Comparison of ENCODE assay signal across 2 cellular contexts in the genomic region with DNA sequence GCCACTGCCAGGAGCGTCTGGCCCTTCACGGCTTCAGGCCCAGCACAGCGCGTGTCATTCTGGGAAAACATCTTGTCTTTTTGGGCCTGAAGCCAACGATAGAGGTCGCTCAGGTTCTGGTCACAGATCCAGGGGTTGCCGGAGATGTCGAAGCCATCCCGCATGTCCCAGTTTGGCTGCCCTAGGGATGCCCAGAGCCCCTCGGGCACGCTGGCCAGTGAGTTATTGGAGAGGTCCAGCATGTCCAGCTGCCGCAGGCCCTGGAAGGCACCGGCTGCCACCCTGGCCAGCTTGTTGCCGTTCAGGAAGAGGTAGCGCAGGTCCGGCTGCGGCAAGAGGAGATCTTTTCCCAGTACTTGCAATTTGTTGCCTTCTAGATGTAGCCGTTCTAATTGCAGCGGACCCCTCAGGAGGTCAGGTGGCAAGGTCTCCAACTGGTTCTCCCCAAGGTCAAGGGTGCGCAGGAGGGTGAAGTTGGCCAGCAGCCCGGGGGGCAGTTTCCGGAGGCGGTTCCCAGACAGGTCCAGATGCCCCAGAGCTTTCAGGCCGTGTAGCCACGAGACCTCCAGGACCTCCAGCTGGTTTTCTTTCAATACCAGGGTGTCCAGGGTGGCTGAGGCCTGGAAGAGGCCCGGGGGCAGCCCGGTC.
TF ChIP-seq lines count a peak whose summit lies in the region.

No MANE protein-coding gene starts in this region.

TF ChIP-seq in GM23338, 12 proteins besides CTCF, POLR2A, EP300 and RAD21:
- TF ChIP-seq NANOG (IDR thresholded peaks at IDR 0.05; ENCODE audit: borderline replicate concordance) (no peak), ETS1 (IDR thresholded peaks at IDR 0.05) (no peak), ZNF462 (CRISPR knock-in tag; IDR thresholded peaks at IDR 0.05) (no peak), REST (IDR thresholded peaks at IDR 0.05; ENCODE audit: unreplicated experiment) (no peak), CREB1 (CRISPR knock-in tag; IDR thresholded peaks at IDR 0.05; ENCODE audit: low read depth) (no peak), ZNF331 (CRISPR knock-in tag; IDR thresholded peaks at IDR 0.05; ENCODE audit: low read depth) (no peak), EZH2 (IDR thresholded peaks at IDR 0.05; ENCODE audit: low read depth, unreplicated experiment) (no peak), STAT1 (IDR thresholded peaks at IDR 0.05; ENCODE audit: unreplicated experiment) (no peak)

TF ChIP-seq in WTC11, 78 proteins besides CTCF, POLR2A, EP300 and RAD21:
- no peak for TF ChIP-seq MYBL2 (CRISPR knock-in tag; IDR thresholded peaks at IDR 0.05)
- no peak for TF ChIP-seq PRDM15 (CRISPR knock-in tag; IDR thresholded peaks at IDR 0.05)
- no peak for TF ChIP-seq ZNF121 (CRISPR knock-in tag; IDR thresholded peaks at IDR 0.05)
- TF ChIP-seq, protein P1, sequence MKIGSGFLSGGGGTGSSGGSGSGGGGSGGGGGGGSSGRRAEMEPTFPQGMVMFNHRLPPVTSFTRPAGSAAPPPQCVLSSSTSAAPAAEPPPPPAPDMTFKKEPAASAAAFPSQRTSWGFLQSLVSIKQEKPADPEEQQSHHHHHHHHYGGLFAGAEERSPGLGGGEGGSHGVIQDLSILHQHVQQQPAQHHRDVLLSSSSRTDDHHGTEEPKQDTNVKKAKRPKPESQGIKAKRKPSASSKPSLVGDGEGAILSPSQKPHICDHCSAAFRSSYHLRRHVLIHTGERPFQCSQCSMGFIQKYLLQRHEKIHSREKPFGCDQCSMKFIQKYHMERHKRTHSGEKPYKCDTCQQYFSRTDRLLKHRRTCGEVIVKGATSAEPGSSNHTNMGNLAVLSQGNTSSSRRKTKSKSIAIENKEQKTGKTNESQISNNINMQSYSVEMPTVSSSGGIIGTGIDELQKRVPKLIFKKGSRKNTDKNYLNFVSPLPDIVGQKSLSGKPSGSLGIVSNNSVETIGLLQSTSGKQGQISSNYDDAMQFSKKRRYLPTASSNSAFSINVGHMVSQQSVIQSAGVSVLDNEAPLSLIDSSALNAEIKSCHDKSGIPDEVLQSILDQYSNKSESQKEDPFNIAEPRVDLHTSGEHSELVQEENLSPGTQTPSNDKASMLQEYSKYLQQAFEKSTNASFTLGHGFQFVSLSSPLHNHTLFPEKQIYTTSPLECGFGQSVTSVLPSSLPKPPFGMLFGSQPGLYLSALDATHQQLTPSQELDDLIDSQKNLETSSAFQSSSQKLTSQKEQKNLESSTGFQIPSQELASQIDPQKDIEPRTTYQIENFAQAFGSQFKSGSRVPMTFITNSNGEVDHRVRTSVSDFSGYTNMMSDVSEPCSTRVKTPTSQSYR (CRISPR knock-in tag; IDR thresholded peaks at IDR 0.05), result no peak
- TF ChIP-seq, protein P2, sequence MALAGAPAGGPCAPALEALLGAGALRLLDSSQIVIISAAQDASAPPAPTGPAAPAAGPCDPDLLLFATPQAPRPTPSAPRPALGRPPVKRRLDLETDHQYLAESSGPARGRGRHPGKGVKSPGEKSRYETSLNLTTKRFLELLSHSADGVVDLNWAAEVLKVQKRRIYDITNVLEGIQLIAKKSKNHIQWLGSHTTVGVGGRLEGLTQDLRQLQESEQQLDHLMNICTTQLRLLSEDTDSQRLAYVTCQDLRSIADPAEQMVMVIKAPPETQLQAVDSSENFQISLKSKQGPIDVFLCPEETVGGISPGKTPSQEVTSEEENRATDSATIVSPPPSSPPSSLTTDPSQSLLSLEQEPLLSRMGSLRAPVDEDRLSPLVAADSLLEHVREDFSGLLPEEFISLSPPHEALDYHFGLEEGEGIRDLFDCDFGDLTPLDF (CRISPR knock-in tag; IDR thresholded peaks at IDR 0.05), result no peak
- TF ChIP-seq USF1 (CRISPR knock-in tag; IDR thresholded peaks at IDR 0.05), result no peak
TF ChIP-seq in WTC11: peak in this region for 0.
